Comparison of ENCODE assay signal across 10 cellular contexts in the genomic region with DNA sequence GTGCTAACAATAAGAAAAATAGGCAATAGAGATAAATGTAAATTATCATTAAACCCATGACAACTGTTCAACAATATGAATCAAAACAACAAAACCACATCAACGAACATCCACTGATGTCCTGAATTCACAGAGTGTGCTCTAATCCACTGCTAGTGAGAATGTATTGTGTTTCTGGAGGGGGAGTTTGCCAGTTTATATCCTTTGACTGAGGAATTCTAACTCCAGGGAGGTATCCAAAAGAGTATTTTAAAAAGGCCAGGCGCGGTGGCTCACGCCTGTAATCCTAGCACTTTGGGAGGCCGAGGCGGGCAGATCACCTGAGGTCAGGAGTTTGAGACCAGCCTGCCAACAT. TPM values are rescaled to one million over a fixed set of nuclear protein-coding genes. Genes with fewer than 3 reads are reported as not detected.
A peak's percentile ranks its signal among the peaks of the same experiment; 100 is the strongest.
DNase-seq lines count a peak whose midpoint lies in the region; ATAC-seq, FAIRE-seq and TF ChIP-seq lines count a peak whose summit lies in the region.
"Had no signal": no experiment of that assay in that cellular context is flagged by ENCODE, and none has a peak within 500 bp of the region (broad histone marks: within the 10 kb centered on the region; RNA-seq: fewer than 3 reads in every experiment).

No MANE protein-coding gene starts in this region.

- H3K4me1 ChIP-seq in HepG2 (ENCODE audit: insufficient read depth, low read length) (peaks cover 67% of the 10 kb centered on the region), right lobe of liver (peaks cover 0 to 42% (median 14%) of the 10 kb centered on the region in 4 donors), mucosa of descending colon (ENCODE audit: low read depth) (peaks cover 21% of the 10 kb centered on the region)

- TF ChIP-seq POLR2A in HepG2 (IDR thresholded peaks at IDR 0.05; ENCODE audit: insufficient read depth in 1 of 2, low read depth in 2 of 2, low read length in 2 of 2) = no peak
- TF ChIP-seq POLR2A in right lobe of liver (IDR thresholded peaks at IDR 0.05) = no peak

- H3K27ac Mint-ChIP-seq in activated naive CD8-positive, alpha-beta T cell treated with anti-CD3 and anti-CD28 coated beads for 36 hours = no peak overlapping the region

- no peak for TF ChIP-seq RAD21 in HepG2 (CRISPR knock-in tag; IDR thresholded peaks at IDR 0.05)

- peak overlapping the region; percentile 100 for H3K27ac ChIP-seq in HepG2 (ENCODE audit: extremely low read length, insufficient read depth, low read length)
- H3K27ac ChIP-seq in right lobe of liver = peak overlapping the region in 1 of 3 donors; percentile 83

- intact Hi-C loops in HepG2 (cut with micrococcal nuclease; ENCODE audit: unreplicated experiment) (loop anchor here (2.0 to 5.0 kb wide), 2 partner anchors 61 to 109 kb away; a partner anchor contains a TSS), right lobe of liver (cut with DNase I) (no loop called here), mucosa of descending colon (cut with DNase I, micrococcal nuclease) (loop anchor here in 1 of 2 donors (10.0 kb wide), 1 partner anchor 47 kb away; no protein-coding TSS in a partner anchor)

- peak overlapping the region; percentile 77 for H3K4me2 ChIP-seq in HepG2 (ENCODE audit: low read depth, low read length)

- peak overlapping the region; percentile 50 for H3K4me3 Mint-ChIP-seq in activated naive CD8-positive, alpha-beta T cell treated with anti-CD3 and anti-CD28 coated beads for 36 hours

- peaks cover 31% of the 10 kb centered on the region for H3K79me2 ChIP-seq in HepG2 (ENCODE audit: insufficient read depth, low read length)

- H3K4me1 Mint-ChIP-seq in activated naive CD8-positive, alpha-beta T cell treated with anti-CD3 and anti-CD28 coated beads for 36 hours = peaks cover 25% of the 10 kb centered on the region

- H3K27me3 Mint-ChIP-seq in activated naive CD8-positive, alpha-beta T cell treated with anti-CD3 and anti-CD28 coated beads for 36 hours = peaks cover 41% of the 10 kb centered on the region

- H4K20me1 ChIP-seq in HepG2 (ENCODE audit: insufficient read depth, low read length) = peaks cover 3% of the 10 kb centered on the region; the same call in 1 of the 2 replicates

- H3K36me3 Mint-ChIP-seq in activated naive CD8-positive, alpha-beta T cell treated with anti-CD3 and anti-CD28 coated beads for 36 hours = peaks cover 21% of the 10 kb centered on the region

- H3K27me3 ChIP-seq in HepG2 (ENCODE audit: control insufficient read depth in 1 of 2, insufficient read depth in 2 of 2, low read length in 2 of 2) (no peaks in the 10 kb centered on the region; a peak in 1 of 5 replicates), right lobe of liver (no peaks in the 10 kb centered on the region)

- H3K36me3 ChIP-seq in HepG2 (replicated peaks in 1 of 2; ENCODE audit: control insufficient read depth in 1 of 2, insufficient read depth in 2 of 2, low read length in 2 of 2) (peaks cover 0 to 6% of the 10 kb centered on the region in 2 experiments; a peak in 2 of 5 replicates), right lobe of liver (no peaks in the 10 kb centered on the region), mucosa of descending colon (ENCODE audit: low read depth) (peaks cover 3% of the 10 kb centered on the region)

- peak overlapping the region; percentile 52 to 68 (median 65) for H3K4me3 ChIP-seq in HepG2 (replicated peaks in 1 of 3; ENCODE audit: insufficient read depth in 1 of 3, low read depth in 2 of 3, low read length in 3 of 3)
- H3K4me3 ChIP-seq in right lobe of liver = no peak overlapping the region
- H3K4me3 ChIP-seq in mucosa of descending colon = no peak overlapping the region

- H3K9ac ChIP-seq in HepG2 (ENCODE audit: insufficient read depth, low read depth, low read length) = peak overlapping the region; percentile 86

- no peak for ATAC-seq in HepG2
- ATAC-seq in right lobe of liver = no peak
- no peak for ATAC-seq in mucosa of descending colon
- ATAC-seq in HG03460 (IDR thresholded peaks at IDR 0.05; ENCODE audit: unreplicated experiment) = no peak
- no peak for ATAC-seq in GM18909 (IDR thresholded peaks at IDR 0.05; ENCODE audit: poor library complexity, unreplicated experiment)

- in situ Hi-C loops in HepG2 (cut with HindIII; ENCODE audit: extremely low pct_ligation_motif_present, low pct_unique_long_range_greater_than_20kb) = loop anchor here (5.0 kb wide), 2 partner anchors 39 to 41 kb away; no protein-coding TSS in a partner anchor
- in situ Hi-C loops in KBM-7 (cut with MboI; ENCODE audit: low pct_unique_long_range_greater_than_20kb, low sequenced_read_pairs) = no loop called here

- no peak for DNase-seq in HepG2 (ENCODE audit: low spot score)
- no peak for DNase-seq in right lobe of liver
- no peak for DNase-seq in activated naive CD8-positive, alpha-beta T cell treated with anti-CD3 and anti-CD28 coated beads for 36 hours
- DNase-seq in myocyte (ENCODE audit: low read depth) = peak; percentile 21
- DNase-seq in mucosa of descending colon = no peak
- no peak for DNase-seq in KBM-7
- DNase-seq: effector memory CD4-positive, alpha-beta T cell had no signal

- POLR2A ChIA-PET in HepG2 (lab: Yijun Ruan, JAX) = interaction anchor here (1.0 to 3.3 kb wide), 5 partner anchors 38 to 111 kb away, joined by 3 to 25 read pairs (median 6); a partner anchor contains a TSS

- no peak overlapping the region for H2AFZ ChIP-seq in HepG2 (ENCODE audit: low read length)

- 36% methylated on average over 6 of the region's 6 CpGs for WGBS in HepG2 (ENCODE audit: low lambda C conversion rate)
- 91% methylated on average over 6 of the region's 6 CpGs for WGBS in right lobe of liver (ENCODE audit: insufficient coverage, low coverage, low lambda C conversion rate, missing lambda C conversion rate)

- CTCF ChIA-PET in HepG2 (lab: Yijun Ruan, JAX; ENCODE audit: low intra/inter-chr PET ratio, low total read pairs) = no interaction called here

- TF ChIP-seq EP300 in HepG2 (IDR thresholded peaks at IDR 0.05; ENCODE audit: low read depth in 2 of 2, low read length in 2 of 2) = no peak
- no peak for TF ChIP-seq EP300 in HepG2 (CRISPR knock-in tag; IDR thresholded peaks at IDR 0.05; ENCODE audit: borderline replicate concordance)

- H3K9me3 Mint-ChIP-seq in activated naive CD8-positive, alpha-beta T cell treated with anti-CD3 and anti-CD28 coated beads for 36 hours = no peaks in the 10 kb centered on the region

- FAIRE-seq in HepG2 (lab: Jason Lieb, UNC) = no peak
- FAIRE-seq: GM12892 had no signal

- H3K9me3 ChIP-seq in HepG2 (ENCODE audit: low read length) (no peaks in the 10 kb centered on the region), right lobe of liver (no peaks in the 10 kb centered on the region), mucosa of descending colon (no peaks in the 10 kb centered on the region)

- TF ChIP-seq CTCF in HepG2 (CRISPR knock-in tag; IDR thresholded peaks at IDR 0.05) (no peak), right lobe of liver (IDR thresholded peaks at IDR 0.05) (no peak), mucosa of descending colon (IDR thresholded peaks at IDR 0.05) (no peak)

- BruUV-seq in HepG2 (replicated peaks; lab: Mats Ljungman, UMichigan) = no TSS peak

TF ChIP-seq in HepG2, 621 proteins besides CTCF, POLR2A, EP300 and RAD21:
- TF ChIP-seq TBX2 (CRISPR knock-in tag; IDR thresholded peaks at IDR 0.05; ENCODE audit: borderline replicate concordance) (0 out of 2 replicates have a peak, but pooled peaks have one; percentile 13), ZNF460 (CRISPR knock-in tag; IDR thresholded peaks at IDR 0.05; ENCODE audit: borderline replicate concordance) (peak; percentile 39; the same call in 1 of the 2 replicates), ZMYM3 (CRISPR knock-in tag; IDR thresholded peaks at IDR 0.05) (peak; percentile 67; the same call in 1 of the 2 replicates), SIN3A (IDR thresholded peaks at IDR 0.05; ENCODE audit: borderline replicate concordance, low read depth, low read length) (no peak), ZNF333 (CRISPR knock-in tag; IDR thresholded peaks at IDR 0.05; ENCODE audit: borderline replicate concordance) (no peak), ZSCAN31 (CRISPR knock-in tag; IDR thresholded peaks at IDR 0.05; ENCODE audit: low read depth) (0 out of 2 replicates have a peak, but pooled peaks have one; percentile 8), ZBTB38 (CRISPR knock-in tag; IDR thresholded peaks at IDR 0.05) (peak; percentile 39; the same call in 1 of the 2 replicates), ZNF230 (CRISPR knock-in tag; IDR thresholded peaks at IDR 0.05) (no peak), CENPT (CRISPR knock-in tag; IDR thresholded peaks at IDR 0.05; ENCODE audit: low read depth) (no peak)

RNA-seq across cellular contexts. Expression of a gene that starts 1.7 kb away (rescaled TPM):
- 63.7 and 71.7 TPM in 2 replicates for total RNA-seq in HepG2 (2016; rRNA removed; fragmentation: Illumina TruSeq; extraction: Trizol)
- 5.3 and 8.1 TPM in 2 replicates for total RNA-seq in HepG2 (2016; cell fraction: cytosol; rRNA removed; fragmentation: Illumina TruSeq; extraction: Trizol; ENCODE audit: low read depth)
- 59.2 and 62.0 TPM in 2 replicates for total RNA-seq in HepG2 (2016; cell fraction: insoluble cytoplasmic fraction; rRNA removed; fragmentation: Illumina TruSeq; extraction: Trizol)
- 16.3 and 20.1 TPM in 2 replicates for total RNA-seq in HepG2 (2016; cell fraction: membrane; rRNA removed; fragmentation: Illumina TruSeq; extraction: Trizol)
- total RNA-seq in HepG2 (2016; cell fraction: nucleus; rRNA removed; fragmentation: Illumina TruSeq; extraction: Trizol) = 55.9 and 59.7 TPM in 2 replicates
- 24.2 and 31.4 TPM in 2 replicates for polyA plus RNA-seq in HepG2 (2011; rRNA removed)
- 9.9 and 15.9 TPM in 2 replicates for polyA plus RNA-seq in HepG2 (2011; cell fraction: cytosol; rRNA removed)
- polyA plus RNA-seq in HepG2 (2011; cell fraction: nucleus; rRNA removed) = 19.4 and 21.7 TPM in 2 replicates
- polyA plus RNA-seq in HepG2 (2012) = 34.3 and 43.6 TPM in 2 replicates
- polyA plus RNA-seq in HepG2 (2016; cell fraction: cytosol; fragmentation: Illumina TruSeq; extraction: Trizol; ENCODE audit: low read depth) = 1.5 and 1.7 TPM in 2 replicates
- polyA plus RNA-seq in HepG2 (2016; cell fraction: insoluble cytoplasmic fraction; fragmentation: Illumina TruSeq; extraction: Trizol; ENCODE audit: low read depth) = 55.1 and 60.7 TPM in 2 replicates
- polyA plus RNA-seq in HepG2 (2016; cell fraction: membrane; fragmentation: Illumina TruSeq; extraction: Trizol; ENCODE audit: low read depth) = 5.2 and 6.5 TPM in 2 replicates
- 61.4 and 70.9 TPM in 2 replicates for polyA plus RNA-seq in HepG2 (2016; cell fraction: nucleus; fragmentation: Illumina TruSeq; extraction: Trizol; ENCODE audit: insufficient read depth, low read depth)
- 13.9 and 26.9 TPM in 2 replicates for polyA minus RNA-seq in HepG2 (2011; rRNA and poly(A)+ RNA removed; ENCODE audit: low replicate concordance)
- polyA minus RNA-seq in HepG2 (2011; cell fraction: cytosol; rRNA and poly(A)+ RNA removed) = 20.9 and 21.9 TPM in 2 replicates
- polyA minus RNA-seq in HepG2 (2011; cell fraction: nucleus; rRNA and poly(A)+ RNA removed) = 77.1 and 85.4 TPM in 2 replicates
- total RNA-seq in right lobe of liver = 10 to 100 TPM; 11.1 to 34.0 (median 19.5) TPM
- 10 to 100 TPM; 46.8 to 47.5 TPM for total RNA-seq in activated naive CD8-positive, alpha-beta T cell treated with anti-CD3 and anti-CD28 coated beads for 36 hours
- 36.1 and 37.7 TPM in 2 replicates for total RNA-seq in myocyte
- 19.9 TPM for polyA plus RNA-seq in myocyte (2012)
- 10 to 100 TPM; 17.5 to 33.6 (median 18.0) TPM for total RNA-seq in mucosa of descending colon

Comparison
In these comparisons a context has a peak if more than half of its experiments do, and no peak if none do; other contexts are left out.
1. H3K4me3 ChIP-seq: peak in HepG2 (3 of 3); none in right lobe of liver (0 of 3) and mucosa of descending colon (single experiment).